In genomic region chr15:50137330-50137761, GRCh38 we compare ENCODE assay signal across 2 cellular contexts.
TF ChIP-seq lines count a peak whose summit lies in the region.

No MANE protein-coding gene starts in this region.

TF ChIP-seq in A549, 52 proteins besides CTCF, POLR2A, EP300 and RAD21 (continued from another document and continues in another):
- TF ChIP-seq SREBF2 (IDR thresholded peaks at IDR 0.05) (no peak), NPAS2 (CRISPR knock-in tag; IDR thresholded peaks at IDR 0.05; ENCODE audit: borderline replicate concordance) (no peak), KDM5A (IDR thresholded peaks at IDR 0.05) (no peak), EHF (CRISPR knock-in tag; IDR thresholded peaks at IDR 0.05) (no peak), FOXS1 (CRISPR knock-in tag; IDR thresholded peaks at IDR 0.05) (peak; percentile 59; the same call in 1 of the 2 replicates), JUNB (IDR thresholded peaks at IDR 0.05) (peak; percentile 98), HOXB5 (CRISPR knock-in tag; IDR thresholded peaks at IDR 0.05) (peak; percentile 100), ZSCAN20 (CRISPR knock-in tag; IDR thresholded peaks at IDR 0.05) (no peak), HMGXB4 (CRISPR knock-in tag; IDR thresholded peaks at IDR 0.05; ENCODE audit: borderline replicate concordance) (no peak), MYC (IDR thresholded peaks at IDR 0.05; ENCODE audit: borderline replicate concordance, low read length) (0 out of 2 replicates have a peak, but pooled peaks have one; percentile 52), POLR2AphosphoS2 (conservative IDR thresholded peaks at IDR 0.05; ENCODE audit: low read length) (no peak), CHD4 (IDR thresholded peaks at IDR 0.05; ENCODE audit: borderline replicate concordance) (no peak), CHD2 (IDR thresholded peaks at IDR 0.05; ENCODE audit: low read length, partially characterized antibody) (no peak), EHMT2 (IDR thresholded peaks at IDR 0.05; ENCODE audit: low read depth) (no peak), HOXA7 (CRISPR knock-in tag; IDR thresholded peaks at IDR 0.05) (no peak), MAFK (IDR thresholded peaks at IDR 0.05; ENCODE audit: partially characterized antibody) (peak; percentile 74), PHF8 (IDR thresholded peaks at IDR 0.05; ENCODE audit: borderline replicate concordance, low read depth) (no peak), TP53 (CRISPR knock-in tag; IDR thresholded peaks at IDR 0.05) (no peak), MAZ (IDR thresholded peaks at IDR 0.05; ENCODE audit: borderline replicate concordance, low read depth, low read length) (no peak), HEYL (CRISPR knock-in tag; IDR thresholded peaks at IDR 0.05) (no peak), RARB (CRISPR knock-in tag; IDR thresholded peaks at IDR 0.05) (no peak), ATOH8 (CRISPR knock-in tag; IDR thresholded peaks at IDR 0.05; ENCODE audit: low read depth) (no peak), CBX8 (IDR thresholded peaks at IDR 0.05) (no peak), BCL3 (IDR thresholded peaks at IDR 0.05) (0 out of 3 replicates have a peak, but pooled peaks have one; percentile 58), JUN (IDR thresholded peaks at IDR 0.05) (peak; percentile 80 to 85), KDM1A (IDR thresholded peaks at IDR 0.05; ENCODE audit: low read depth) (no peak), ZC3H11A (IDR thresholded peaks at IDR 0.05) (no peak), HDAC2 (IDR thresholded peaks at IDR 0.05) (no peak), RCOR1 (IDR thresholded peaks at IDR 0.05; ENCODE audit: low read depth, low read length) (no peak), CBX2 (IDR thresholded peaks at IDR 0.05; ENCODE audit: borderline replicate concordance, low read depth) (no peak), FOSL2 (IDR thresholded peaks at IDR 0.05) (peak; percentile 97), FOSL2 (CRISPR knock-in tag; IDR thresholded peaks at IDR 0.05) (peak; percentile 98), HOXB13 (CRISPR knock-in tag; IDR thresholded peaks at IDR 0.05; ENCODE audit: low read depth) (no peak; the same call in 1 of the 2 replicates)
- TF ChIP-seq, protein P1, sequence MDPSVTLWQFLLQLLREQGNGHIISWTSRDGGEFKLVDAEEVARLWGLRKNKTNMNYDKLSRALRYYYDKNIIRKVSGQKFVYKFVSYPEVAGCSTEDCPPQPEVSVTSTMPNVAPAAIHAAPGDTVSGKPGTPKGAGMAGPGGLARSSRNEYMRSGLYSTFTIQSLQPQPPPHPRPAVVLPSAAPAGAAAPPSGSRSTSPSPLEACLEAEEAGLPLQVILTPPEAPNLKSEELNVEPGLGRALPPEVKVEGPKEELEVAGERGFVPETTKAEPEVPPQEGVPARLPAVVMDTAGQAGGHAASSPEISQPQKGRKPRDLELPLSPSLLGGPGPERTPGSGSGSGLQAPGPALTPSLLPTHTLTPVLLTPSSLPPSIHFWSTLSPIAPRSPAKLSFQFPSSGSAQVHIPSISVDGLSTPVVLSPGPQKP (IDR thresholded peaks at IDR 0.05; ENCODE audit: low read depth, low read length), result no peak
- TF ChIP-seq, protein P2, sequence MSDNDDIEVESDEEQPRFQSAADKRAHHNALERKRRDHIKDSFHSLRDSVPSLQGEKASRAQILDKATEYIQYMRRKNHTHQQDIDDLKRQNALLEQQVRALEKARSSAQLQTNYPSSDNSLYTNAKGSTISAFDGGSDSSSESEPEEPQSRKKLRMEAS (IDR thresholded peaks at IDR 0.05), result peak; percentile 94
- TF ChIP-seq, protein P3, sequence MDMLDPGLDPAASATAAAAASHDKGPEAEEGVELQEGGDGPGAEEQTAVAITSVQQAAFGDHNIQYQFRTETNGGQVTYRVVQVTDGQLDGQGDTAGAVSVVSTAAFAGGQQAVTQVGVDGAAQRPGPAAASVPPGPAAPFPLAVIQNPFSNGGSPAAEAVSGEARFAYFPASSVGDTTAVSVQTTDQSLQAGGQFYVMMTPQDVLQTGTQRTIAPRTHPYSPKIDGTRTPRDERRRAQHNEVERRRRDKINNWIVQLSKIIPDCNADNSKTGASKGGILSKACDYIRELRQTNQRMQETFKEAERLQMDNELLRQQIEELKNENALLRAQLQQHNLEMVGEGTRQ (IDR thresholded peaks at IDR 0.05), result no peak
- TF ChIP-seq, protein P4, sequence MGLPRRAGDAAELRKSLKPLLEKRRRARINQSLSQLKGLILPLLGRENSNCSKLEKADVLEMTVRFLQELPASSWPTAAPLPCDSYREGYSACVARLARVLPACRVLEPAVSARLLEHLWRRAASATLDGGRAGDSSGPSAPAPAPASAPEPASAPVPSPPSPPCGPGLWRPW (IDR thresholded peaks at IDR 0.05), result no peak

TF ChIP-seq in HCT116, 20 proteins besides CTCF, POLR2A, EP300 and RAD21 (continued from another document):
- TF ChIP-seq CEBPB (IDR thresholded peaks at IDR 0.05; ENCODE audit: low read depth) (peak; percentile 28; the same call in 1 of the 2 replicates), EGR1 (IDR thresholded peaks at IDR 0.05; ENCODE audit: low read depth) (no peak), SIN3A (IDR thresholded peaks at IDR 0.05; ENCODE audit: low read depth) (peak; percentile 70), FOSL1 (IDR thresholded peaks at IDR 0.05; ENCODE audit: low read depth) (peak; percentile 97), REST (IDR thresholded peaks at IDR 0.05; ENCODE audit: low read depth) (no peak), SRF (IDR thresholded peaks at IDR 0.05; ENCODE audit: low read depth) (peak; percentile 59; the same call in 1 of the 2 replicates), JUND (IDR thresholded peaks at IDR 0.05) (peak; percentile 91), ZNF274 (IDR thresholded peaks at IDR 0.05; ENCODE audit: low read depth, low read length) (no peak), ZBTB33 (IDR thresholded peaks at IDR 0.05; ENCODE audit: extremely low read depth, insufficient replicate concordance, low read length) (no peak), CBX3 (IDR thresholded peaks at IDR 0.05; ENCODE audit: low read depth) (peak; percentile 87; the same call in 1 of the 2 replicates), EZH2 (IDR thresholded peaks at IDR 0.05) (no peak), ZFX (IDR thresholded peaks at IDR 0.05) (no peak), POLR2AphosphoS5 (IDR thresholded peaks at IDR 0.05; ENCODE audit: low read depth, low read length) (peak; percentile 23; the same call in 1 of the 2 replicates), ELF1 (IDR thresholded peaks at IDR 0.05; ENCODE audit: borderline replicate concordance, low read depth) (no peak), SP1 (IDR thresholded peaks at IDR 0.05; ENCODE audit: low read depth) (peak; percentile 62)
- TF ChIP-seq, protein P2 (IDR thresholded peaks at IDR 0.05), result peak; percentile 73
TF ChIP-seq in HCT116: peak in this region for 10.
